Comparison of ENCODE assay signal across 8 cellular contexts in the genomic region with DNA sequence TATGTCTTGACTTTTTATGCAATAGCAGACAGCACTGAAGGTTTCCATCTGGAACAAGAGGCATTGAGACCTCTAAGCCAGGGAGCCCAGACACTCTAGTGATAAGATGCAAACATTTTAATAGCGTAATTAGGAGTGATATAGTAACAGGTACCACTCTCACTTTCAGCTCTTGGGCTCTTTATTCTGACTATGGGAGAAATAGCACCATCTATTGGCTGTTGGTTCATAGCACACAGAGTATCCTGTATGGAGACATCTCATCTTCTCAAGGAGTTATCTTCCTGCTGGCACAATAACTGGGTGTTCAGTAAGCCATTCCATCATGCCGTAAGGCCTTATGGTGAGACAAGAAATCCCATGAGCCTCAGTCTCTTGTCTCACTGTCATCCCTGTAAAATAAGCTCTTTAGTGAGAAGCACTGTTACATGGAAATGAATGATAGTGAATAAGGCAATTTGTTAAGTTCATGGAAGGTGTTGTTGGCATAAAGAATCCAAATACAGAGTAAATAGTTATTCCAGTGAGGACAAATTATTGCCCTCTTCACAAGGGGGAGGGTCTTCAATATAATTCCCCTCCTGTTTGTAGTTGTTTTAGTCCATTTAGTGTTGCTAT. TPM values are rescaled to one million over a fixed set of nuclear protein-coding genes. Genes with fewer than 3 reads are reported as not detected.
DNase-seq lines count a peak whose midpoint lies in the region; ATAC-seq, FAIRE-seq and TF ChIP-seq lines count a peak whose summit lies in the region.

No MANE protein-coding gene starts in this region.

- H3K27me3 Mint-ChIP-seq in progenitor cell of endocrine pancreas, result no peaks in the 10 kb centered on the region

- H3K79me2 ChIP-seq in endothelial cell of umbilical vein (ENCODE audit: control insufficient read depth, insufficient read depth, low read length), result no peaks in the 10 kb centered on the region

- DNase-seq in NOMO-1 treated with DMSO at 0.1 percent for 48 hours (lab: John Stamatoyannopoulos, UW; ENCODE audit: unreplicated experiment) (peak; percentile 36), NOMO-1 treated with dmso at 0.1 percent for 144 hours (lab: John Stamatoyannopoulos, UW; ENCODE audit: unreplicated experiment) (no peak), NCI-H748 (lab: John Stamatoyannopoulos, UW; ENCODE audit: unreplicated experiment) (peak; percentile 57), endothelial cell of umbilical vein (ENCODE audit: low read depth, low spot score) (peak; percentile 50), progenitor cell of endocrine pancreas (ENCODE audit: low spot score, unreplicated experiment) (no peak)
- no peak for DNase-seq in stimulated activated naive CD4-positive, alpha-beta T cell treated with Interleukin-2 at 50 U/mL for 16 hours (lab: John Stamatoyannopoulos, UW)
- no peak for DNase-seq in activated T-cell treated with anti-CD3 and anti-CD28 coated beads, Interleukin-2, amount 50 U/mL, for 48 hours

- no peak overlapping the region for H3K4me2 ChIP-seq in endothelial cell of umbilical vein (ENCODE audit: insufficient read depth, low read length)

- no peaks in the 10 kb centered on the region for H3K9me1 ChIP-seq in endothelial cell of umbilical vein (replicated peaks; ENCODE audit: control insufficient read depth, extremely low read depth, insufficient read depth, low read length)

- no peak overlapping the region for H3K27ac Mint-ChIP-seq in progenitor cell of endocrine pancreas

- peaks cover 6% of the 10 kb centered on the region for H3K4me1 ChIP-seq in endothelial cell of umbilical vein (ENCODE audit: control insufficient read depth, extremely low read depth, insufficient read depth, low read length)

- H4K20me1 ChIP-seq in endothelial cell of umbilical vein (replicated peaks; ENCODE audit: control insufficient read depth, extremely low read depth, insufficient read depth, low read length), result no peaks in the 10 kb centered on the region

- POLR2A ChIA-PET in endothelial cell of umbilical vein (lab: Charles Lee), result interaction anchor here (0.6 kb wide), 1 partner anchor 19 kb away, joined by 3 read pairs; no protein-coding TSS in a partner anchor

- H3K36me3 Mint-ChIP-seq in progenitor cell of endocrine pancreas (ENCODE audit: insufficient read depth), result peaks cover 1% of the 10 kb centered on the region

- BruUV-seq in endothelial cell of umbilical vein (replicated peaks; lab: Mats Ljungman, UMichigan), result no TSS peak

- no peaks in the 10 kb centered on the region for H3K27me3 ChIP-seq in endothelial cell of umbilical vein (ENCODE audit: control insufficient read depth in 2 of 2, insufficient read depth in 2 of 2, low read length in 2 of 2)

- intact Hi-C loops in endothelial cell of umbilical vein (cut with micrococcal nuclease), result loop anchor here (1.0 to 10.0 kb wide), 7 partner anchors 33 to 783 kb away; no protein-coding TSS in a partner anchor

- H2AFZ ChIP-seq in endothelial cell of umbilical vein (ENCODE audit: low read depth, low read length), result no peak overlapping the region

- no peak overlapping the region for H3K27ac ChIP-seq in endothelial cell of umbilical vein (ENCODE audit: insufficient read depth, low read depth, low read length)

- H3K4me3 Mint-ChIP-seq in progenitor cell of endocrine pancreas (ENCODE audit: low read depth), result no peak overlapping the region

- no peaks in the 10 kb centered on the region for H3K9me3 Mint-ChIP-seq in progenitor cell of endocrine pancreas (ENCODE audit: low read depth)

- peak; percentile 53 for FAIRE-seq in endothelial cell of umbilical vein (lab: Jason Lieb, UNC)

- dilution Hi-C loops in endothelial cell of umbilical vein (cut with MboI; ENCODE audit: extremely low pct_ligation_motif_present, low sequenced_read_pairs), result no loop called here

- TF ChIP-seq CTCF in endothelial cell of umbilical vein (IDR thresholded peaks at IDR 0.05; ENCODE audit: extremely low read depth in 1 of 2, insufficient read depth in 1 of 2, low read depth in 1 of 2, low read length in 2 of 2) (peak; percentile 40 to 56), progenitor cell of endocrine pancreas (IDR thresholded peaks at IDR 0.05; ENCODE audit: unreplicated experiment) (peak; percentile 68)

- peak; percentile 56 for ATAC-seq in HG02763 (IDR thresholded peaks at IDR 0.05; ENCODE audit: unreplicated experiment)

- no peak for TF ChIP-seq POLR2A in endothelial cell of umbilical vein (IDR thresholded peaks at IDR 0.05; ENCODE audit: low read depth, low read length)

- CTCF ChIA-PET in endothelial cell of umbilical vein (lab: Charles Lee), result interaction anchor here (0.6 to 5.7 kb wide), 43 partner anchors 7 to 824 kb away, joined by 3 to 129 read pairs (median 5); no protein-coding TSS in a partner anchor

- peaks cover 2 to 4% of the 10 kb centered on the region in 2 experiments for H3K36me3 ChIP-seq in endothelial cell of umbilical vein (ENCODE audit: control insufficient read depth in 2 of 2, extremely low read depth in 1 of 2, insufficient read depth in 2 of 2, low read length in 2 of 2)

- H3K4me1 Mint-ChIP-seq in progenitor cell of endocrine pancreas (ENCODE audit: low read depth), result peaks cover 5% of the 10 kb centered on the region

- no peaks in the 10 kb centered on the region for H3K9me3 ChIP-seq in endothelial cell of umbilical vein (replicated peaks; ENCODE audit: control insufficient read depth, insufficient read depth, low read length)

- H3K9ac ChIP-seq in endothelial cell of umbilical vein (replicated peaks; ENCODE audit: extremely low read depth, insufficient read depth, low read length), result no peak overlapping the region

- no peak overlapping the region for H3K4me3 ChIP-seq in endothelial cell of umbilical vein (replicated peaks in 1 of 3; ENCODE audit: insufficient read depth in 1 of 3, low read depth in 1 of 3, low read length in 3 of 3)

TF ChIP-seq in endothelial cell of umbilical vein, 7 proteins besides CTCF, POLR2A, EP300 and RAD21:
- TF ChIP-seq, protein P1, sequence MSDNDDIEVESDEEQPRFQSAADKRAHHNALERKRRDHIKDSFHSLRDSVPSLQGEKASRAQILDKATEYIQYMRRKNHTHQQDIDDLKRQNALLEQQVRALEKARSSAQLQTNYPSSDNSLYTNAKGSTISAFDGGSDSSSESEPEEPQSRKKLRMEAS (IDR thresholded peaks at IDR 0.05; ENCODE audit: insufficient read depth, insufficient read length), result no peak
- TF ChIP-seq JUN (IDR thresholded peaks at IDR 0.05; ENCODE audit: borderline replicate concordance, insufficient read depth, insufficient read length, low read depth), result no peak
- TF ChIP-seq GATA2 (IDR thresholded peaks at IDR 0.05; ENCODE audit: insufficient read depth, insufficient read length, low read depth, low read length), result no peak
- TF ChIP-seq POLR2AphosphoS5 (IDR thresholded peaks at IDR 0.05; ENCODE audit: insufficient read depth, low read depth, low read length), result no peak
- TF ChIP-seq FOS (IDR thresholded peaks at IDR 0.05; ENCODE audit: borderline replicate concordance, insufficient read depth, low read length), result no peak
- no peak for TF ChIP-seq EZH2 (IDR thresholded peaks at IDR 0.05; ENCODE audit: borderline replicate concordance, low read depth, low read length, severe bottlenecking)
- TF ChIP-seq MYC (IDR thresholded peaks at IDR 0.05; ENCODE audit: low read depth, low read length), result no peak
TF ChIP-seq in endothelial cell of umbilical vein: peak in this region for 0.

RNA-seq across cellular contexts. Expression of a gene that starts 48.3 kb away (rescaled TPM):
- total RNA-seq in endothelial cell of umbilical vein (8.2 and 8.9 TPM in 2 replicates), progenitor cell of endocrine pancreas (16.5 and 18.7 TPM in 2 replicates)
- polyA plus RNA-seq in endothelial cell of umbilical vein, result 3.5 and 4.3 TPM in 2 replicates
- 6.1 TPM in 2 replicates for polyA plus RNA-seq in endothelial cell of umbilical vein (2011; cell fraction: cytosol; rRNA removed)
- 22.7 and 24.2 TPM in 2 replicates for polyA plus RNA-seq in endothelial cell of umbilical vein (2011; cell fraction: nucleus; rRNA removed)
- 6.8 and 7.9 TPM in 2 replicates for polyA plus RNA-seq in endothelial cell of umbilical vein (2012)
- polyA minus RNA-seq in endothelial cell of umbilical vein, result 7.6 and 8.6 TPM in 2 replicates
- polyA minus RNA-seq in endothelial cell of umbilical vein (2011; cell fraction: cytosol; rRNA and poly(A)+ RNA removed), result 5.1 TPM
- polyA minus RNA-seq in endothelial cell of umbilical vein (2011; cell fraction: nucleus; rRNA and poly(A)+ RNA removed), result 17.6 and 27.2 TPM in 2 replicates

Comparison
In these comparisons a context has a peak if more than half of its experiments do, and no peak if none do; other contexts are left out.
1. DNase-seq: peak in NOMO-1 treated with DMSO at 0.1 percent for 48 hours (single experiment), NCI-H748 (single experiment) and endothelial cell of umbilical vein (single experiment); none in NOMO-1 treated with dmso at 0.1 percent for 144 hours (single experiment), progenitor cell of endocrine pancreas (single experiment), stimulated activated naive CD4-positive, alpha-beta T cell treated with Interleukin-2 at 50 U/mL for 16 hours (single experiment) and activated T-cell treated with anti-CD3 and anti-CD28 coated beads, Interleukin-2, amount 50 U/mL, for 48 hours (0 of 2).